ENCODE assay signal across 1 cellular context in the genomic region with DNA sequence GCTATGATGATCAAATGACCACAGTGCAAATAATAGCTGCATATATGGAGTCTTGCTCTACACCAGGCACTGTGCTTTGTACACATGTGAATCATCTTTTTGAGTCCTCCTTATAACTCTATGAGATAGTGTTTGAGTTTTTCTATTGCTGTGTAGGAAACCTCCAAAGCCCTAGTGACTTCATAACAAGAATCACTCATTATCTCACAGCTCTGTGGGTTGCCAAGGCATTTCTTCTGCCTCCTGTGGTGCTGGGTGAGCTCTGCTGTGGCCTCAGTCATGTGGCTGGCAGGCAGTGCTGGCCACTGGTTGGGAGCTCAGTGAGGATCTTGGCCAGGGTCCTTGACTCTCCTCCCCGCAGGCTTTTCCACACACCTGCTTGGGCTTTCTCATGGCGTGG.
TF ChIP-seq lines count a peak whose summit lies in the region.

No MANE protein-coding gene starts in this region.

TF ChIP-seq in A549, 52 proteins besides CTCF, POLR2A, EP300 and RAD21 (continued from another document):
- TF ChIP-seq, protein P1, sequence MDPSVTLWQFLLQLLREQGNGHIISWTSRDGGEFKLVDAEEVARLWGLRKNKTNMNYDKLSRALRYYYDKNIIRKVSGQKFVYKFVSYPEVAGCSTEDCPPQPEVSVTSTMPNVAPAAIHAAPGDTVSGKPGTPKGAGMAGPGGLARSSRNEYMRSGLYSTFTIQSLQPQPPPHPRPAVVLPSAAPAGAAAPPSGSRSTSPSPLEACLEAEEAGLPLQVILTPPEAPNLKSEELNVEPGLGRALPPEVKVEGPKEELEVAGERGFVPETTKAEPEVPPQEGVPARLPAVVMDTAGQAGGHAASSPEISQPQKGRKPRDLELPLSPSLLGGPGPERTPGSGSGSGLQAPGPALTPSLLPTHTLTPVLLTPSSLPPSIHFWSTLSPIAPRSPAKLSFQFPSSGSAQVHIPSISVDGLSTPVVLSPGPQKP (IDR thresholded peaks at IDR 0.05; ENCODE audit: low read depth, low read length): no peak
- no peak for TF ChIP-seq EHMT2 (IDR thresholded peaks at IDR 0.05; ENCODE audit: low read depth)
- no peak for TF ChIP-seq PHF8 (IDR thresholded peaks at IDR 0.05; ENCODE audit: borderline replicate concordance, low read depth)
- TF ChIP-seq KDM5A (IDR thresholded peaks at IDR 0.05): no peak
- TF ChIP-seq MYC (IDR thresholded peaks at IDR 0.05; ENCODE audit: borderline replicate concordance, low read length): no peak
- no peak for TF ChIP-seq CHD4 (IDR thresholded peaks at IDR 0.05; ENCODE audit: borderline replicate concordance)
- TF ChIP-seq FOXS1 (CRISPR knock-in tag; IDR thresholded peaks at IDR 0.05): no peak
- no peak for TF ChIP-seq CEBPB (IDR thresholded peaks at IDR 0.05)
- no peak for TF ChIP-seq ZC3H11A (IDR thresholded peaks at IDR 0.05)
